1 cellular context compared by ENCODE assay signal in the genomic region with DNA sequence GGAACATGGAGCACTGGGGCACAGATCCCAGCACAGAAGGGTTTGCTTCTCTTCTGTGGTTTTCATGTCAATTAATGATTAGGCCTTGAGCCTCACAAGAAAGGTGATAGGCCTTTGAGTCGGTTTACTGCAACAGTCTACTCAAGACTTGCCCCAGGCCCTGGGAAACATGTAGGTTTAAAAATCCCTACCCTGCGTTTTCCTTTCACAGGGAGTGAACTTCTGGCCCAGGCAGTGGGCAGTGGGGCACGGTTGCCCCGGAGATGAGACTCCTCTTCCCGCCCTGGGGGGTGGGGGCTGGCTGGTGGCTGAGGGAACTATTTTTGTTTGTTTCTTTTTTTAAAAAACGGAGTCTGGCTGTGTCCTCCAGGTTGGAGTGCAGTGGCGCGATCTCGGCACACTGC.
TF ChIP-seq lines count a peak whose summit lies in the region.

No MANE protein-coding gene starts in this region.

TF ChIP-seq in GM12878, 131 proteins besides CTCF, POLR2A, EP300 and RAD21 (continued from another document):
- TF ChIP-seq ZBTB11 (CRISPR knock-in tag; IDR thresholded peaks at IDR 0.05) (no peak), ATF7 (IDR thresholded peaks at IDR 0.05; ENCODE audit: low read depth) (no peak), CUX1 (IDR thresholded peaks at IDR 0.05; ENCODE audit: insufficient replicate concordance, low read depth, low read length) (no peak), KLF5 (IDR thresholded peaks at IDR 0.05; ENCODE audit: partially characterized antibody) (no peak), RELB (IDR thresholded peaks at IDR 0.05; ENCODE audit: low read depth) (no peak), RBBP5 (conservative IDR thresholded peaks at IDR 0.05) (no peak)
- TF ChIP-seq, protein P1, sequence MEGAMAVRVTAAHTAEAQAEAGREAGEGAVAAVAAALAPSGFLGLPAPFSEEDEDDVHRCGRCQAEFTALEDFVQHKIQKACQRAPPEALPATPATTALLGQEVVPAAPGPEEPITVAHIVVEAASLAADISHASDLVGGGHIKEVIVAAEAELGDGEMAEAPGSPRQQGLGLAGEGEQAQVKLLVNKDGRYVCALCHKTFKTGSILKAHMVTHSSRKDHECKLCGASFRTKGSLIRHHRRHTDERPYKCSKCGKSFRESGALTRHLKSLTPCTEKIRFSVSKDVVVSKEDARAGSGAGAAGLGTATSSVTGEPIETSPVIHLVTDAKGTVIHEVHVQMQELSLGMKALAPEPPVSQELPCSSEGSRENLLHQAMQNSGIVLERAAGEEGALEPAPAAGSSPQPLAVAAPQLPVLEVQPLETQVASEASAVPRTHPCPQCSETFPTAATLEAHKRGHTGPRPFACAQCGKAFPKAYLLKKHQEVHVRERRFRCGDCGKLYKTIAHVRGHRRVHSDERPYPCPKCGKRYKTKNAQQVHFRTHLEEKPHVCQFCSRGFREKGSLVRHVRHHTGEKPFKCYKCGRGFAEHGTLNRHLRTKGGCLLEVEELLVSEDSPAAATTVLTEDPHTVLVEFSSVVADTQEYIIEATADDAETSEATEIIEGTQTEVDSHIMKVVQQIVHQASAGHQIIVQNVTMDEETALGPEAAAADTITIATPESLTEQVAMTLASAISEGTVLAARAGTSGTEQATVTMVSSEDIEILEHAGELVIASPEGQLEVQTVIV (IDR thresholded peaks at IDR 0.05; ENCODE audit: borderline replicate concordance, partially characterized antibody), result no peak
- TF ChIP-seq, protein P2, sequence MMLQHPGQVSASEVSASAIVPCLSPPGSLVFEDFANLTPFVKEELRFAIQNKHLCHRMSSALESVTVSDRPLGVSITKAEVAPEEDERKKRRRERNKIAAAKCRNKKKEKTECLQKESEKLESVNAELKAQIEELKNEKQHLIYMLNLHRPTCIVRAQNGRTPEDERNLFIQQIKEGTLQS (IDR thresholded peaks at IDR 0.05; ENCODE audit: borderline replicate concordance, extremely low read depth, low read depth, low read length), result no peak
